In genomic region chr20:4230185-4230584, GRCh38 we compare ENCODE assay signal across 25 cellular contexts. TPM values are rescaled to one million over a fixed set of nuclear protein-coding genes. Genes with fewer than 3 reads are reported as not detected.
DNase-seq lines count a peak whose midpoint lies in the region; ATAC-seq, FAIRE-seq and TF ChIP-seq lines count a peak whose summit lies in the region.
"Had no signal": no experiment of that assay in that cellular context is flagged by ENCODE, and none has a peak within 500 bp of the region (broad histone marks: within the 10 kb centered on the region; RNA-seq: fewer than 3 reads in every experiment).

No MANE protein-coding gene starts in this region.

- H2AFZ ChIP-seq in HepG2 (ENCODE audit: low read length) (no peak overlapping the region), K562 (ENCODE audit: low read depth, low read length) (no peak overlapping the region), neural progenitor cell (replicated peaks) (peak overlapping the region; percentile 93)

- 67% methylated on average over 3 of the region's 3 CpGs for WGBS in HepG2 (ENCODE audit: low lambda C conversion rate)
- WGBS in right lobe of liver (ENCODE audit: insufficient coverage, low coverage, low lambda C conversion rate, missing lambda C conversion rate) = 70% methylated on average over 3 of the region's 3 CpGs
- WGBS in K562 (ENCODE audit: insufficient coverage, low coverage, missing lambda C conversion rate) = 29% methylated on average over 3 of the region's 3 CpGs

- H3K4me3 ChIP-seq in HepG2 (replicated peaks in 1 of 3; ENCODE audit: insufficient read depth in 1 of 3, low read depth in 2 of 3, low read length in 3 of 3) (no peak overlapping the region), right lobe of liver (no peak overlapping the region), K562 (no peak overlapping the region), neural progenitor cell (no peak overlapping the region)
- H3K4me3 ChIP-seq: BLaER1 treated with 17β-estradiol and CSF1 and Interleukin-3, amounts not matched to agents 10 nM and 100 nM had no signal

- TF ChIP-seq CTCF in HepG2 (CRISPR knock-in tag; IDR thresholded peaks at IDR 0.05) (no peak), right lobe of liver (IDR thresholded peaks at IDR 0.05) (no peak), K562 (IDR thresholded peaks at IDR 0.05 in 2 of 3, conservative IDR thresholded peaks at IDR 0.05 in 1 of 3; ENCODE audit: insufficient read depth in 2 of 3, low read depth in 1 of 3, low read length in 3 of 3) (no peak), neural progenitor cell (IDR thresholded peaks at IDR 0.05) (no peak)

- H3K9me1 ChIP-seq in K562 (ENCODE audit: control insufficient read depth, insufficient read depth, low read length) = no peaks in the 10 kb centered on the region

- TF ChIP-seq RAD21 in HepG2 (CRISPR knock-in tag; IDR thresholded peaks at IDR 0.05) (no peak), K562 (CRISPR knock-in tag; conservative IDR thresholded peaks at IDR 0.05 in 1 of 2, IDR thresholded peaks at IDR 0.05 in 1 of 2) (no peak)

- H3K4me3 Mint-ChIP-seq in neural progenitor cell = no peak overlapping the region
- H3K4me3 Mint-ChIP-seq: CD14-positive monocyte; CD4-positive, alpha-beta T cell; CD8-positive, alpha-beta memory T cell; H9 had no signal

- intact Hi-C loops in HepG2 (cut with micrococcal nuclease; ENCODE audit: unreplicated experiment) = no loop called here
- intact Hi-C loops in right lobe of liver (cut with DNase I) = no loop called here
- intact Hi-C loops in K562 (cut with micrococcal nuclease) = no loop called here

- peak; percentile 8 for FAIRE-seq in HepG2 (lab: Jason Lieb, UNC)
- no peak for FAIRE-seq in K562 (lab: Jason Lieb, UNC)
- FAIRE-seq: A204.1, D721Med, G401.6, GM12892, GM19239 had no signal

- H3K4me1 Mint-ChIP-seq in neural progenitor cell = peaks cover 9% of the 10 kb centered on the region
- H3K4me1 Mint-ChIP-seq: CD14-positive monocyte; CD8-positive, alpha-beta memory T cell; H9 had no signal

- H3K9me3 Mint-ChIP-seq in neural progenitor cell = peaks cover 4% of the 10 kb centered on the region
- H3K9me3 Mint-ChIP-seq: CD4-positive, alpha-beta T cell had no signal

- no peak overlapping the region for H3K4me2 ChIP-seq in HepG2 (ENCODE audit: low read depth, low read length)
- H3K4me2 ChIP-seq in K562 (ENCODE audit: insufficient read depth, low read length) = no peak overlapping the region
- H3K4me2 ChIP-seq in neural progenitor cell = peak overlapping the region; percentile 62

- TF ChIP-seq EP300 in HepG2 (IDR thresholded peaks at IDR 0.05; ENCODE audit: low read depth in 2 of 2, low read length in 2 of 2) = no peak
- TF ChIP-seq EP300 in HepG2 (CRISPR knock-in tag; IDR thresholded peaks at IDR 0.05; ENCODE audit: borderline replicate concordance) = no peak
- TF ChIP-seq EP300 in K562 (IDR thresholded peaks at IDR 0.05; ENCODE audit: low read length) = no peak

- no peaks in the 10 kb centered on the region for H3K36me3 Mint-ChIP-seq in neural progenitor cell
- H3K36me3 Mint-ChIP-seq: CD14-positive monocyte; CD8-positive, alpha-beta memory T cell had no signal

- H3K9me3 ChIP-seq in HepG2 (ENCODE audit: low read length) = peaks cover 7% of the 10 kb centered on the region; the same call in 1 of the 2 replicates
- no peaks in the 10 kb centered on the region for H3K9me3 ChIP-seq in right lobe of liver
- H3K9me3 ChIP-seq in K562 (replicated peaks; ENCODE audit: control insufficient read depth, insufficient read depth, low read depth, low read length) = no peaks in the 10 kb centered on the region
- H3K9me3 ChIP-seq in neural progenitor cell (ENCODE audit: low read depth) = no peaks in the 10 kb centered on the region
- H3K9me3 ChIP-seq: BE2C had no signal

- H3K27me3 Mint-ChIP-seq in neural progenitor cell (ENCODE audit: insufficient read depth, low read depth) = peaks cover 3% of the 10 kb centered on the region

- POLR2A ChIA-PET in HepG2 (lab: Yijun Ruan, JAX) = no interaction called here
- POLR2A ChIA-PET in K562 (lab: Yijun Ruan, JAX) = no interaction called here

- DNase-seq in HepG2 (ENCODE audit: low spot score) (no peak), right lobe of liver (no peak), K562 (ENCODE audit: extremely low read depth in 1 of 4, low spot score in 3 of 4) (no peak), neural progenitor cell (ENCODE audit: low spot score) (no peak)
- DNase-seq in stimulated activated CD8-positive, alpha-beta memory T cell treated with anti-CD3 and anti-CD28 coated beads, Interleukin-4, amount 100 ng/mL, for 48 hours = no peak
- DNase-seq: ACHN; AML-193; BE2C; CD4-positive, alpha-beta T cell; CD8-positive, alpha-beta memory T cell; DMS 273 treated with DMSO at 0.1 percent for 48 hours; DND-41; H9 had no signal

- no peak overlapping the region for H3K27ac ChIP-seq in HepG2 (ENCODE audit: extremely low read length, insufficient read depth, low read length)
- no peak overlapping the region for H3K27ac ChIP-seq in right lobe of liver
- no peak overlapping the region for H3K27ac ChIP-seq in K562 (ENCODE audit: extremely low read depth, low read depth, low read length)
- no peak overlapping the region for H3K27ac ChIP-seq in neural progenitor cell
- H3K27ac ChIP-seq: 22Rv1; BLaER1 treated with 17β-estradiol and CSF1 and Interleukin-3, amounts not matched to agents 10 nM and 100 nM had no signal

- BruUV-seq in HepG2 (replicated peaks; lab: Mats Ljungman, UMichigan) = no TSS peak
- BruUV-seq in K562 (replicated peaks; lab: Mats Ljungman, UMichigan) = no TSS peak

- H4K20me1 ChIP-seq in HepG2 (ENCODE audit: insufficient read depth, low read length) (no peaks in the 10 kb centered on the region), K562 (replicated peaks; ENCODE audit: control insufficient read depth, insufficient read depth, low read length) (no peaks in the 10 kb centered on the region), neural progenitor cell (ENCODE audit: low read depth) (no peaks in the 10 kb centered on the region)
- H4K20me1 ChIP-seq: BLaER1 treated with 17β-estradiol and CSF1 and Interleukin-3, amounts not matched to agents 10 nM and 100 nM had no signal

- H3K9ac ChIP-seq in HepG2 (ENCODE audit: insufficient read depth, low read depth, low read length) (no peak overlapping the region), K562 (ENCODE audit: insufficient read depth in 1 of 2, low read depth in 2 of 2, low read length in 2 of 2) (no peak overlapping the region; a peak in 1 of 4 replicates), neural progenitor cell (no peak overlapping the region)
- H3K9ac ChIP-seq: BLaER1 treated with 17β-estradiol and CSF1 and Interleukin-3, amounts not matched to agents 10 nM and 100 nM had no signal

- peaks cover 41% of the 10 kb centered on the region for H3K4me1 ChIP-seq in HepG2 (ENCODE audit: insufficient read depth, low read length)
- no peaks in the 10 kb centered on the region for H3K4me1 ChIP-seq in right lobe of liver
- peaks cover 6 to 24% of the 10 kb centered on the region in 2 experiments for H3K4me1 ChIP-seq in K562 (replicated peaks in 1 of 2; ENCODE audit: control insufficient read depth in 2 of 2, insufficient read depth in 2 of 2, low read length in 2 of 2)
- peaks cover 8% of the 10 kb centered on the region for H3K4me1 ChIP-seq in neural progenitor cell
- H3K4me1 ChIP-seq: BE2C had no signal

- H3K79me2 ChIP-seq in HepG2 (ENCODE audit: insufficient read depth, low read length) = no peaks in the 10 kb centered on the region
- H3K79me2 ChIP-seq in K562 (ENCODE audit: control insufficient read depth, insufficient read depth, low read length) = no peaks in the 10 kb centered on the region
- no peaks in the 10 kb centered on the region for H3K79me2 ChIP-seq in neural progenitor cell (ENCODE audit: low read depth)

- H3K27ac Mint-ChIP-seq in neural progenitor cell = no peak overlapping the region
- H3K27ac Mint-ChIP-seq: CD14-positive monocyte; CD4-positive, alpha-beta T cell; CD8-positive, alpha-beta memory T cell; H9 had no signal

- no peaks in the 10 kb centered on the region for H3K27me3 ChIP-seq in HepG2 (ENCODE audit: control insufficient read depth in 1 of 2, insufficient read depth in 2 of 2, low read length in 2 of 2)
- H3K27me3 ChIP-seq in right lobe of liver = no peaks in the 10 kb centered on the region
- 0 out of 5 replicates have a peak, but pooled peaks cover 0 to 4% of the 10 kb centered on the region in 2 experiments for H3K27me3 ChIP-seq in K562 (ENCODE audit: control insufficient read depth in 2 of 2, insufficient read depth in 2 of 2, low read length in 2 of 2)
- H3K27me3 ChIP-seq in neural progenitor cell = no peaks in the 10 kb centered on the region
- H3K27me3 ChIP-seq: BLaER1 treated with 17β-estradiol and CSF1 and Interleukin-3, amounts not matched to agents 10 nM and 100 nM had no signal

- CTCF ChIA-PET in HepG2 (lab: Yijun Ruan, JAX; ENCODE audit: low intra/inter-chr PET ratio, low total read pairs) (no interaction called here), K562 (lab: Yijun Ruan, JAX; ENCODE audit: low intra/inter-chr PET ratio) (no interaction called here)

- TF ChIP-seq POLR2A in HepG2 (IDR thresholded peaks at IDR 0.05; ENCODE audit: insufficient read depth in 1 of 2, low read depth in 2 of 2, low read length in 2 of 2) = no peak
- no peak for TF ChIP-seq POLR2A in right lobe of liver (IDR thresholded peaks at IDR 0.05)
- no peak for TF ChIP-seq POLR2A in K562 (conservative IDR thresholded peaks at IDR 0.05)

- no peaks in the 10 kb centered on the region for H3K36me3 ChIP-seq in HepG2 (replicated peaks in 1 of 2; ENCODE audit: control insufficient read depth in 1 of 2, insufficient read depth in 2 of 2, low read length in 2 of 2)
- H3K36me3 ChIP-seq in right lobe of liver = no peaks in the 10 kb centered on the region
- H3K36me3 ChIP-seq in K562 (ENCODE audit: control insufficient read depth, insufficient read depth, low read length) = no peaks in the 10 kb centered on the region
- no peaks in the 10 kb centered on the region for H3K36me3 ChIP-seq in neural progenitor cell
- H3K36me3 ChIP-seq: BE2C had no signal

- no peak for ATAC-seq in HepG2
- no peak for ATAC-seq in right lobe of liver
- ATAC-seq in K562 = no peak
- no peak for ATAC-seq in GM21390 (IDR thresholded peaks at IDR 0.05; ENCODE audit: unreplicated experiment)
- ATAC-seq in GM19035 (IDR thresholded peaks at IDR 0.05; ENCODE audit: unreplicated experiment) = no peak
- ATAC-seq: HCT116 had no signal

- H3F3A ChIP-seq in neural progenitor cell (ENCODE audit: low read depth) = no peaks in the 10 kb centered on the region

- in situ Hi-C loops in HepG2 (cut with HindIII; ENCODE audit: extremely low pct_ligation_motif_present, low pct_unique_long_range_greater_than_20kb) (no loop called here), K562 (cut with MboI) (no loop called here)

RNA-seq across cellular contexts. Expression of gene ADRA1D, which starts 18.9 kb away (rescaled TPM):
- 0.07 TPM in 1 of 2 replicates, not detected in the other for total RNA-seq in HepG2 (2016; rRNA removed; fragmentation: Illumina TruSeq; extraction: Trizol)
- not detected in 2 replicates for total RNA-seq in HepG2 (2016; cell fraction: cytosol; rRNA removed; fragmentation: Illumina TruSeq; extraction: Trizol; ENCODE audit: low read depth)
- total RNA-seq in HepG2 (2016; cell fraction: insoluble cytoplasmic fraction; rRNA removed; fragmentation: Illumina TruSeq; extraction: Trizol) = 0.17 TPM in 1 of 2 replicates, not detected in the other
- 0.09 TPM in 1 of 2 replicates, not detected in the other for total RNA-seq in HepG2 (2016; cell fraction: membrane; rRNA removed; fragmentation: Illumina TruSeq; extraction: Trizol)
- 0.13 TPM in 1 of 2 replicates, not detected in the other for total RNA-seq in HepG2 (2016; cell fraction: nucleus; rRNA removed; fragmentation: Illumina TruSeq; extraction: Trizol)
- 0.09 and 0.13 TPM in 2 replicates for polyA plus RNA-seq in HepG2 (2011; rRNA removed)
- polyA plus RNA-seq in HepG2 (2011; cell fraction: cytosol; rRNA removed) = 0.06 and 0.24 TPM in 2 replicates
- polyA plus RNA-seq in HepG2 (2011; cell fraction: nucleus; rRNA removed) = 0.26 and 0.45 TPM in 2 replicates
- 0.24 TPM in 1 of 2 replicates, not detected in the other for polyA plus RNA-seq in HepG2 (2012)
- 0.03 TPM in 1 of 2 replicates, not detected in the other for polyA plus RNA-seq in HepG2 (2016; cell fraction: cytosol; fragmentation: Illumina TruSeq; extraction: Trizol; ENCODE audit: low read depth)
- polyA plus RNA-seq in HepG2 (2016; cell fraction: insoluble cytoplasmic fraction; fragmentation: Illumina TruSeq; extraction: Trizol; ENCODE audit: low read depth) = 0.19 TPM in 1 of 2 replicates, not detected in the other
- polyA plus RNA-seq in HepG2 (2016; cell fraction: membrane; fragmentation: Illumina TruSeq; extraction: Trizol; ENCODE audit: low read depth) = 0.07 TPM in 1 of 2 replicates, not detected in the other
- polyA plus RNA-seq in HepG2 (2016; cell fraction: nucleus; fragmentation: Illumina TruSeq; extraction: Trizol; ENCODE audit: insufficient read depth, low read depth) = 0.33 and 0.37 TPM in 2 replicates
- polyA minus RNA-seq in HepG2 (2011; rRNA and poly(A)+ RNA removed; ENCODE audit: low replicate concordance) = 0.50 TPM in 1 of 2 replicates, not detected in the other
- polyA minus RNA-seq in HepG2 (2011; cell fraction: cytosol; rRNA and poly(A)+ RNA removed) = not detected in 2 replicates
- polyA minus RNA-seq in HepG2 (2011; cell fraction: nucleus; rRNA and poly(A)+ RNA removed) = 0.26 and 0.62 TPM in 2 replicates
- under 1 TPM in 1 of 6 experiments, not detected in 5; 0.18 TPM for total RNA-seq in right lobe of liver
- 0.21 TPM in 1 of 2 replicates, not detected in the other for total RNA-seq in K562 (2011; cell fraction: chromatin; rRNA removed; ENCODE audit: low replicate concordance)
- total RNA-seq in K562 (2011; cell fraction: nucleolus; rRNA removed) = 0.13 and 0.17 TPM in 2 replicates
- total RNA-seq in K562 (2011; cell fraction: nucleoplasm; rRNA removed) = 0.15 TPM in 1 of 2 replicates, not detected in the other
- total RNA-seq in K562 (2014; rRNA removed) = 0.14 and 0.57 TPM in 2 replicates
- total RNA-seq in K562 (2014; rRNA removed; fragmentation: Illumina TruSeq; extraction: Trizol) = 0.10 TPM in 1 of 2 replicates, not detected in the other
- not detected in 2 replicates for total RNA-seq in K562 (2015; rRNA removed; fragmentation: Illumina TruSeq; extraction: Trizol)
- total RNA-seq in K562 (2021) = 0.27 and 0.33 TPM in 2 replicates
- polyA plus RNA-seq in K562 (2011; rRNA removed) = 0.03 and 0.06 TPM in 2 replicates
- polyA plus RNA-seq in K562 (2011; cell fraction: cytosol; rRNA removed) = 0.04 and 0.58 TPM in 2 replicates
- 0.06 and 0.11 TPM in 2 replicates for polyA plus RNA-seq in K562 (2011; cell fraction: nucleus; rRNA removed)
- 0.17 and 0.66 TPM in 2 replicates for polyA plus RNA-seq in K562 (2012)
- polyA plus RNA-seq in K562 (2014; fragmentation: Illumina TruSeq; extraction: Trizol) = 0.12 and 0.19 TPM in 2 replicates
- polyA plus RNA-seq in K562 (2014; fragmentation: Nextera tagmentation; extraction: Ambion mirVana) = under 1 TPM in 1 of 2 experiments, not detected in 1; 0.01 TPM
- 0.53 TPM in 1 of 2 replicates, not detected in the other for polyA plus RNA-seq in K562 (2014; rRNA removed)
- polyA minus RNA-seq in K562 (2011; rRNA and poly(A)+ RNA removed) = 0.09 TPM in 1 of 2 replicates, not detected in the other
- 1.9 TPM in 1 of 2 replicates, not detected in the other for polyA minus RNA-seq in K562 (2011; cell fraction: cytosol; rRNA and poly(A)+ RNA removed)
- 0.11 and 0.40 TPM in 2 replicates for polyA minus RNA-seq in K562 (2011; cell fraction: nucleus; rRNA and poly(A)+ RNA removed)
- total RNA-seq in neural progenitor cell (ENCODE audit: low replicate concordance) = not detected in 2 replicates
- total RNA-seq: CD4-positive, alpha-beta T cell; CD8-positive, alpha-beta memory T cell; H4 had no signal
- polyA plus RNA-seq: CD14-positive monocyte; CD8-positive, alpha-beta memory T cell had no signal

Comparison
In these comparisons a context has a peak if more than half of its experiments do, and no peak if none do; other contexts are left out.
1. Of the 241 proteins assayed by ChIP-seq in both HepG2 and K562: peak only in HepG2: ZNF3; only in K562: none; in both: ZKSCAN8; in neither: 239.